ENCODE assay signal across 1 cellular context in genomic region chr2:20097889-20098714, GRCh38.
TF ChIP-seq lines count a peak whose summit lies in the region.

No MANE protein-coding gene starts in this region.

TF ChIP-seq in HepG2, 621 proteins besides CTCF, POLR2A, EP300 and RAD21 (continued from another document):
- TF ChIP-seq, protein P1, sequence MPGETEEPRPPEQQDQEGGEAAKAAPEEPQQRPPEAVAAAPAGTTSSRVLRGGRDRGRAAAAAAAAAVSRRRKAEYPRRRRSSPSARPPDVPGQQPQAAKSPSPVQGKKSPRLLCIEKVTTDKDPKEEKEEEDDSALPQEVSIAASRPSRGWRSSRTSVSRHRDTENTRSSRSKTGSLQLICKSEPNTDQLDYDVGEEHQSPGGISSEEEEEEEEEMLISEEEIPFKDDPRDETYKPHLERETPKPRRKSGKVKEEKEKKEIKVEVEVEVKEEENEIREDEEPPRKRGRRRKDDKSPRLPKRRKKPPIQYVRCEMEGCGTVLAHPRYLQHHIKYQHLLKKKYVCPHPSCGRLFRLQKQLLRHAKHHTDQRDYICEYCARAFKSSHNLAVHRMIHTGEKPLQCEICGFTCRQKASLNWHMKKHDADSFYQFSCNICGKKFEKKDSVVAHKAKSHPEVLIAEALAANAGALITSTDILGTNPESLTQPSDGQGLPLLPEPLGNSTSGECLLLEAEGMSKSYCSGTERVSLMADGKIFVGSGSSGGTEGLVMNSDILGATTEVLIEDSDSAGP (CRISPR knock-in tag; IDR thresholded peaks at IDR 0.05; ENCODE audit: borderline replicate concordance): peak; percentile 77
